ENCODE assay signal across 8 cellular contexts in genomic region chrX:154548028-154548316, GRCh38. TPM values are rescaled to one million over a fixed set of nuclear protein-coding genes. Genes with fewer than 3 reads are reported as not detected.
DNase-seq lines count a peak whose midpoint lies in the region; ATAC-seq, FAIRE-seq and TF ChIP-seq lines count a peak whose summit lies in the region.

No MANE protein-coding gene starts in this region.

- ATAC-seq in activated naive CD8-positive, alpha-beta T cell treated with anti-CD3 and anti-CD28 coated beads, Interleukin-2, amount 50 U/mL, for 24 hours = no peak
- no peak for ATAC-seq in thoracic aorta (ENCODE audit: insufficient number of reproducible peaks, low FRiP score, low read depth)
- ATAC-seq in HG02759 (IDR thresholded peaks at IDR 0.05; ENCODE audit: unreplicated experiment) = no peak
- ATAC-seq in GM21447 (IDR thresholded peaks at IDR 0.05; ENCODE audit: unreplicated experiment) = no peak

- no peak for FAIRE-seq in kidney (lab: Jason Lieb, UNC)

- H3K36me3 ChIP-seq in kidney (ENCODE audit: control insufficient read depth in 1 of 2, insufficient read depth in 2 of 2, low read length in 2 of 2) (no peaks in the 10 kb centered on the region), thoracic aorta (peaks cover 2% of the 10 kb centered on the region)

- POLR2A ChIA-PET in activated CD4-positive, alpha-beta T cell treated with anti-CD3 and anti-CD28 coated beads, Interleukin-2, amount 10 ng/mL, durations not matched to agents 7 days and 5 days (lab: Charles Lee) = no interaction called here

- H3K27me3 ChIP-seq in thoracic aorta (replicated peaks; ENCODE audit: insufficient read depth) = no peaks in the 10 kb centered on the region

- CTCF ChIA-PET in activated CD4-positive, alpha-beta T cell treated with anti-CD3 and anti-CD28 coated beads, Interleukin-2, amount 10 ng/mL, durations not matched to agents 7 days and 5 days (lab: Charles Lee) = no interaction called here

- peaks cover 18% of the 10 kb centered on the region for H3K36me3 Mint-ChIP-seq in activated CD4-positive, alpha-beta T cell treated with anti-CD3 and anti-CD28 coated beads, Interleukin-2, amount 10 ng/mL, durations not matched to agents 7 days and 5 days (ENCODE audit: low read depth)
- H3K36me3 Mint-ChIP-seq in activated naive CD8-positive, alpha-beta T cell treated with anti-CD3 and anti-CD28 coated beads, Interleukin-2, amount 50 U/mL, for 24 hours (ENCODE audit: low read depth) = peaks cover 21% of the 10 kb centered on the region

- H3K9me3 ChIP-seq in kidney (ENCODE audit: control insufficient read depth in 1 of 2, low read length in 2 of 2) = no peaks in the 10 kb centered on the region
- H3K9me3 ChIP-seq in thoracic aorta = no peaks in the 10 kb centered on the region

- H3K9me3 Mint-ChIP-seq in activated CD4-positive, alpha-beta T cell treated with anti-CD3 and anti-CD28 coated beads, Interleukin-2, amount 10 ng/mL, durations not matched to agents 7 days and 5 days = no peaks in the 10 kb centered on the region
- H3K9me3 Mint-ChIP-seq in activated naive CD8-positive, alpha-beta T cell treated with anti-CD3 and anti-CD28 coated beads, Interleukin-2, amount 50 U/mL, for 24 hours = no peaks in the 10 kb centered on the region

- H3K4me1 Mint-ChIP-seq in activated CD4-positive, alpha-beta T cell treated with anti-CD3 and anti-CD28 coated beads, Interleukin-2, amount 10 ng/mL, durations not matched to agents 7 days and 5 days = peaks cover 44% of the 10 kb centered on the region
- H3K4me1 Mint-ChIP-seq in activated naive CD8-positive, alpha-beta T cell treated with anti-CD3 and anti-CD28 coated beads, Interleukin-2, amount 50 U/mL, for 24 hours = peaks cover 60% of the 10 kb centered on the region

- H3K4me3 ChIP-seq in kidney (ENCODE audit: low read length in 2 of 2) (peak overlapping the region; percentile 62 to 93), thoracic aorta (peak overlapping the region; percentile 80)

- no peak for DNase-seq in activated CD4-positive, alpha-beta T cell treated with anti-CD3 and anti-CD28 coated beads, Interleukin-2, amount 10 ng/mL, durations not matched to agents 7 days and 5 days
- DNase-seq in activated CD4-positive, alpha-beta T cell treated with anti-CD3 and anti-CD28 coated beads for 1 hour = no peak
- no peak for DNase-seq in activated naive CD8-positive, alpha-beta T cell treated with anti-CD3 and anti-CD28 coated beads, Interleukin-2, amount 50 U/mL, for 24 hours
- DNase-seq in kidney = no peak
- DNase-seq in thoracic aorta (ENCODE audit: low spot score) = no peak
- no peak for DNase-seq in SHP77 (lab: John Stamatoyannopoulos, UW)

- peak overlapping the region; percentile 34 to 87 for H3K9ac ChIP-seq in kidney (ENCODE audit: low read length in 2 of 2)

- H3K4me1 ChIP-seq in kidney (ENCODE audit: control insufficient read depth in 1 of 2, insufficient read depth in 1 of 2, low read depth in 1 of 2, low read length in 2 of 2) (peaks cover 0 to 13% of the 10 kb centered on the region in 2 donors), thoracic aorta (ENCODE audit: control insufficient read depth in 1 of 2, low read depth in 2 of 2) (peaks cover 5 to 43% of the 10 kb centered on the region in 2 donors)

- TF ChIP-seq CTCF in kidney (IDR thresholded peaks at IDR 0.05; ENCODE audit: borderline replicate concordance, extremely low read depth, insufficient read depth) (no peak), thoracic aorta (IDR thresholded peaks at IDR 0.05) (no peak)

- H3K27me3 Mint-ChIP-seq in activated CD4-positive, alpha-beta T cell treated with anti-CD3 and anti-CD28 coated beads, Interleukin-2, amount 10 ng/mL, durations not matched to agents 7 days and 5 days = no peaks in the 10 kb centered on the region
- no peaks in the 10 kb centered on the region for H3K27me3 Mint-ChIP-seq in activated naive CD8-positive, alpha-beta T cell treated with anti-CD3 and anti-CD28 coated beads, Interleukin-2, amount 50 U/mL, for 24 hours

- peak overlapping the region; percentile 90 for H3K4me3 Mint-ChIP-seq in activated CD4-positive, alpha-beta T cell treated with anti-CD3 and anti-CD28 coated beads, Interleukin-2, amount 10 ng/mL, durations not matched to agents 7 days and 5 days
- H3K4me3 Mint-ChIP-seq in activated naive CD8-positive, alpha-beta T cell treated with anti-CD3 and anti-CD28 coated beads, Interleukin-2, amount 50 U/mL, for 24 hours = peak overlapping the region; percentile 93

- H3K27ac ChIP-seq in kidney (ENCODE audit: low read depth in 2 of 2, low read length in 2 of 2) = peak overlapping the region in 1 of 2 donors; percentile 59
- H3K27ac ChIP-seq in thoracic aorta = peak overlapping the region; percentile 78 to 83

- peak overlapping the region; percentile 88 for H3K27ac Mint-ChIP-seq in activated CD4-positive, alpha-beta T cell treated with anti-CD3 and anti-CD28 coated beads, Interleukin-2, amount 10 ng/mL, durations not matched to agents 7 days and 5 days
- H3K27ac Mint-ChIP-seq in activated naive CD8-positive, alpha-beta T cell treated with anti-CD3 and anti-CD28 coated beads, Interleukin-2, amount 50 U/mL, for 24 hours = peak overlapping the region; percentile 93

- intact Hi-C loops in kidney (cut with DNase I) = no loop called here

RNA-seq across cellular contexts. Expression of gene IKBKG, which starts 0.6 kb away (rescaled TPM):
- total RNA-seq in activated CD4-positive, alpha-beta T cell treated with anti-CD3 and anti-CD28 coated beads, Interleukin-2, amount 10 ng/mL, durations not matched to agents 7 days and 5 days = 10 to 100 TPM; 41.5 to 46.0 TPM
- 31.3 TPM for total RNA-seq in kidney
- polyA plus RNA-seq in kidney (ENCODE audit: insufficient read depth, low read depth, low replicate concordance) = 23.3 TPM
- 10 to 100 TPM; 25.7 to 52.8 TPM for total RNA-seq in thoracic aorta

RNA-seq across cellular contexts. Expression of gene G6PD, which starts 1.3 kb away (rescaled TPM):
- total RNA-seq in activated CD4-positive, alpha-beta T cell treated with anti-CD3 and anti-CD28 coated beads, Interleukin-2, amount 10 ng/mL, durations not matched to agents 7 days and 5 days = 10 to 100 TPM; 64.7 to 69.4 TPM
- total RNA-seq in kidney = 54.1 TPM
- polyA plus RNA-seq in kidney (ENCODE audit: insufficient read depth, low read depth, low replicate concordance) = 34.7 TPM
- 10 to 100 TPM; 67.3 to 70.1 TPM for total RNA-seq in thoracic aorta

RNA-seq across cellular contexts. Expression of gene FAM3A, which starts 31.9 kb away (rescaled TPM):
- total RNA-seq in activated CD4-positive, alpha-beta T cell treated with anti-CD3 and anti-CD28 coated beads, Interleukin-2, amount 10 ng/mL, durations not matched to agents 7 days and 5 days = 10 to 100 TPM; 34.4 to 38.6 TPM
- total RNA-seq in kidney = 39.5 TPM
- polyA plus RNA-seq in kidney (ENCODE audit: insufficient read depth, low read depth, low replicate concordance) = 73.4 TPM
- 10 to 100 TPM; 31.0 to 52.3 TPM for total RNA-seq in thoracic aorta

RNA-seq across cellular contexts. Expression of gene CTAG1A, which starts 37.0 kb away (rescaled TPM):
- total RNA-seq in activated CD4-positive, alpha-beta T cell treated with anti-CD3 and anti-CD28 coated beads, Interleukin-2, amount 10 ng/mL, durations not matched to agents 7 days and 5 days = not detected
- not detected for total RNA-seq in kidney
- not detected for polyA plus RNA-seq in kidney (ENCODE audit: insufficient read depth, low read depth, low replicate concordance)
- total RNA-seq in thoracic aorta = not detected

RNA-seq across cellular contexts. Expression of gene SLC10A3, which starts 57.5 kb away (rescaled TPM):
- 10 to 100 TPM; 21.7 to 26.0 TPM for total RNA-seq in activated CD4-positive, alpha-beta T cell treated with anti-CD3 and anti-CD28 coated beads, Interleukin-2, amount 10 ng/mL, durations not matched to agents 7 days and 5 days
- total RNA-seq in kidney = 27.3 TPM
- polyA plus RNA-seq in kidney (ENCODE audit: insufficient read depth, low read depth, low replicate concordance) = 19.0 TPM
- total RNA-seq in thoracic aorta = 10 to 100 TPM; 26.7 to 55.5 TPM
